8 cellular contexts compared by ENCODE assay signal in the genomic region with DNA sequence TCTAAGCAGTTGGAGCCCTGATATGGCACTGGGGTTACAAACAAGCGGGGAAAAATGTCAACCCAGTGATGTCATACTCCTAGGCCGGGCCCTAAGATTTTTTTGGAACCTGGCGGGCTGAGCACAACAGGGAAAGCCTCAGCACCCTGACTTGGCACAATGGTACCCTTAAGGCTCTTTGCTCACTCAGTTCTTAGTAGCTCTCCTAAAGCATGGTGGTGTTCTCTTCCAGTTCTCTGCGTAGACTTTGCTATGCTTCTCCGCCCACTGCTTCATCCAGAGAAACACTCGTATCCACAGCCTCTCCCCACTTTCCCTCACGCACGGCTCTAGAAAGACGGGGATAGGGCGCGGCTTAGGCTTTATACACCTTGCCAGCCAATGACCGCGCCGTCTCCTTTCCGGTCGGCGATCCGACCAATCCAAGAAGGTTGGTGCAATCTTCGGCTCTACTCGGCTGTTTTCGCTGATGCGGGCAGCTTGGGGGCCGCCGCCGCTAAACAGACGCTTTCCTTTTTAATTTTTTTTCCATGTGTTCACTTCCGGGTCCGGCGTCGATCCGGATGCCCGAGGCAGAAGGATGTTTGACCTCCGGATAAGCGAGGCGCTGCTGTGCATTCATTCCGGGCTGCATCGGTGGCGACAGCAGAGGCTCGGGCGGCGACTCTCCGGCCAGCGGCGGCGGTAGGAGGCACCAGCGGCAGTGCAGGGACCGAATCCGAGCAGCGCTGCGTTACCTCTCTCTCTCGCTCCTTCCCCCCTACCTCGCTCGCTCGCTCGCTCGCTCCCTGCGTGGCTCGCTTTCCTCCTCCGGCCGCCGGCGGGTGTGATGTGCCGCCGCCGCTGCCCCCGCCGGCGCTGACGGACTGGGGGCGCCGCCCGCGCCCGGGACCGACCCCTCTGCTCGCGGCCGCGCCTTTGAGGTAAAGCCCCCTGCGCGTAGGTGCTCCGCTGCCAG. TPM values are rescaled to one million over a fixed set of nuclear protein-coding genes. Genes with fewer than 3 reads are reported as not detected.
DNase-seq lines count a peak whose midpoint lies in the region; ATAC-seq and TF ChIP-seq lines count a peak whose summit lies in the region.

A gene (plus strand): TSS at position 530 of the 958 bp plus-strand sequence. CDS start 33,487 bp downstream, outside the sequence.

- H3K9ac ChIP-seq in KMS-11 = peak within 1 kb of the TSS; percentile 78

- H3K4me3 ChIP-seq in KMS-11 (IDR thresholded peaks at IDR 0.05; ENCODE audit: insufficient read depth, low read depth, low read length) = no peak within 1 kb of the TSS
- H3K4me3 ChIP-seq in esophagus muscularis mucosa = peak within 1 kb of the TSS; percentile 90 to 96 (median 94)
- H3K4me3 ChIP-seq in muscle layer of duodenum (ENCODE audit: low read depth in 1 of 2, low read length in 2 of 2) = peak within 1 kb of the TSS; percentile 79 to 80

- TF ChIP-seq CTCF in KMS-11 (conservative IDR thresholded peaks at IDR 0.05; ENCODE audit: low read depth, low read length) (no peak), esophagus muscularis mucosa (IDR thresholded peaks at IDR 0.05) (no peak)

- H3K27me3 ChIP-seq in KMS-11 (ENCODE audit: insufficient read depth, low read depth) (no peaks in the 10 kb centered on the region), esophagus muscularis mucosa (no peaks in the 10 kb centered on the region), muscle layer of duodenum (ENCODE audit: low read depth, low read length) (no peaks in the 10 kb centered on the region)

- ATAC-seq in GM21737 (IDR thresholded peaks at IDR 0.05; ENCODE audit: unreplicated experiment) = peak; percentile 93

- peak within 1 kb of the TSS; percentile 81 for H3K27ac ChIP-seq in KMS-11
- H3K27ac ChIP-seq in esophagus muscularis mucosa (replicated peaks in 1 of 4) = peak within 1 kb of the TSS; percentile 94 to 98 (median 96)
- peak within 1 kb of the TSS; percentile 90 for H3K27ac ChIP-seq in muscle layer of duodenum (ENCODE audit: low read length)

- peaks cover 39% of the 10 kb centered on the region for H3K79me2 ChIP-seq in KMS-11 (ENCODE audit: insufficient read depth, low read depth)

- TF ChIP-seq POLR2A in esophagus muscularis mucosa (IDR thresholded peaks at IDR 0.05; ENCODE audit: low read depth) = peak; percentile 68

- H3K9me3 ChIP-seq in esophagus muscularis mucosa (no peaks in the 10 kb centered on the region), muscle layer of duodenum (ENCODE audit: control insufficient read depth in 1 of 2, low read length in 2 of 2) (no peaks in the 10 kb centered on the region)

- DNase-seq in DMS79 treated with DMSO at 0.1 percent for 48 hours (lab: John Stamatoyannopoulos, UW) = peak; percentile 80
- peak; percentile 99 for DNase-seq in RKO (ENCODE audit: low spot score)
- DNase-seq in activated T-helper 1 cell treated with Interleukin-2 at 50 U/mL for 16 hours (ENCODE audit: low read depth) = peak; percentile 80
- peak; percentile 99 for DNase-seq in esophagus muscularis mucosa (ENCODE audit: extremely low spot score)
- DNase-seq in stimulated activated CD8-positive, alpha-beta memory T cell treated with anti-CD3 and anti-CD28 coated beads, Interleukin-7, amount 100 ng/mL, for 4 hours (ENCODE audit: low read depth in 2 of 2) = peak; percentile 84 to 85

- intact Hi-C loops in esophagus muscularis mucosa (cut with DNase I) = loop anchor here (2.0 to 5.0 kb wide), 2 partner anchors 89 to 95 kb away; a partner anchor contains a TSS

- H3K4me1 ChIP-seq in KMS-11 (ENCODE audit: low read depth, poor library complexity, severe bottlenecking) (peaks cover 11% of the 10 kb centered on the region), esophagus muscularis mucosa (peaks cover 7 to 48% (median 36%) of the 10 kb centered on the region in 4 donors), muscle layer of duodenum (ENCODE audit: control insufficient read depth in 1 of 2, insufficient read depth in 2 of 2, low read length in 2 of 2) (peaks cover 0 to 12% of the 10 kb centered on the region in 2 donors)

- no peak for TF ChIP-seq EP300 in esophagus muscularis mucosa (IDR thresholded peaks at IDR 0.05)

- H3K36me3 ChIP-seq in KMS-11 (ENCODE audit: insufficient read depth) (no peaks in the 10 kb centered on the region), esophagus muscularis mucosa (no peaks in the 10 kb centered on the region), muscle layer of duodenum (ENCODE audit: control insufficient read depth in 1 of 2, insufficient read depth in 2 of 2, low read length in 2 of 2) (no peaks in the 10 kb centered on the region)

- WGBS in esophagus muscularis mucosa = 3% methylated on average over 55 of the region's 82 CpGs

- peak within 1 kb of the TSS; percentile 77 for H2AFZ ChIP-seq in KMS-11 (ENCODE audit: low read depth)

- peak within 1 kb of the TSS; percentile 73 for H3K4me2 ChIP-seq in KMS-11

- no peaks in the 10 kb centered on the region for H4K20me1 ChIP-seq in KMS-11 (ENCODE audit: insufficient read depth)

RNA-seq across cellular contexts. Expression of the gene that starts here (rescaled TPM):
- 10 to 100 TPM; 31.2 to 53.7 (median 53.1) TPM for total RNA-seq in esophagus muscularis mucosa
